In the genomic region with DNA sequence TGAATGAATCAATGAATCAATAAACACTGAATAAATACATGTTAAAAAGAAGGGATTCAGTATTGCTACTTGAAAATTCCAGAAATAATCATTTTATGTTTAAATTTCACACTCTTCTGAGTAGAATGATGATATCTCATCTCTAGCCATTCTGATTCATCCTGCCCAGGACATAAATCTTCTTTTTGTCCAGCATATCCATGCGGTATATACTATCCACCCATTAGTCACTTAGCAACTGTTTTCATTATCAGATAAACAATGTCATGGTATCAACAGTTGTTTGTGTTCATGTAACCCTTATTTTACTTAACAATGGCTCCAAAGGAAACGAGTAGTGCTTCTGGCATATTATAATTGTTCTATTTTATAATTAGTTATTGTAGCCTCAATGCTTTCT, we compare ENCODE assay signal across 23 cellular contexts.
DNase-seq lines count a peak whose midpoint lies in the region; FAIRE-seq lines count a peak whose summit lies in the region.
"Had no signal": no experiment of that assay in that cellular context is flagged by ENCODE, and none has a peak within 500 bp of the region (broad histone marks: within the 10 kb centered on the region; RNA-seq: fewer than 3 reads in every experiment).

No MANE protein-coding gene starts in this region.

- no peak overlapping the region for H3K4me3 ChIP-seq in small intestine (ENCODE audit: low read depth in 1 of 2, low read length in 2 of 2)
- H3K4me3 ChIP-seq: GM23338, PC-9, SK-N-MC had no signal

- no peaks in the 10 kb centered on the region for H3K36me3 ChIP-seq in small intestine (ENCODE audit: control insufficient read depth in 2 of 2, insufficient read depth in 2 of 2, low read length in 2 of 2)
- H3K36me3 ChIP-seq: BE2C had no signal

- no peak for FAIRE-seq in HTR-8/SVneo (lab: Jason Lieb, UNC)
- no peak for FAIRE-seq in small intestine (lab: Jason Lieb, UNC)
- FAIRE-seq: G401.6 had no signal

- no peak overlapping the region for H3K27ac ChIP-seq in small intestine (ENCODE audit: low read depth in 1 of 2, low read length in 1 of 2)
- H3K27ac ChIP-seq: 22Rv1, HL-60, PC-9, SK-N-MC had no signal

- H3K9me3 ChIP-seq in small intestine (ENCODE audit: control insufficient read depth, low read depth) = no peaks in the 10 kb centered on the region
- H3K9me3 ChIP-seq: BE2C had no signal

- DNase-seq in DMS153 (lab: John Stamatoyannopoulos, UW) (peak; percentile 41), DMS153 treated with DMSO at 0.1 percent for 48 hours (lab: John Stamatoyannopoulos, UW; ENCODE audit: unreplicated experiment) (no peak), HTR-8/SVneo (ENCODE audit: insufficient read length, low spot score) (peak; percentile 21), RKO (ENCODE audit: low spot score) (peak; percentile 27), foreskin melanocyte (peak; percentile 37), small intestine (no peak)
- DNase-seq in effector CD8-positive, alpha-beta T cell (lab: John Stamatoyannopoulos, UW) = no peak
- DNase-seq in stimulated activated CD4-positive, alpha-beta T cell treated with anti-CD3 and anti-CD28 coated beads, Interleukin-4, amount 100 ng/mL, for 1 hour = no peak
- DNase-seq: BE2C; Calu3; CD4-positive, alpha-beta T cell; DMS79 treated with DMSO at 0.1 percent for 48 hours; MV-4-11; NCI-H446 treated with DMSO at 0.1 percent for 48 hours; NCI-H82; PC-9; Right ventricle myocardium superior; T-helper 1 cell had no signal

- 39 to 56% (median 54%) methylated on average over 2 of the region's 2 CpGs for WGBS in small intestine, 3 donors

- H3K27me3 ChIP-seq in small intestine (ENCODE audit: control insufficient read depth in 2 of 2, insufficient read depth in 2 of 2, low read length in 2 of 2) = no peaks in the 10 kb centered on the region
- H3K27me3 ChIP-seq: BE2C had no signal

- H3K4me1 ChIP-seq in small intestine (ENCODE audit: control insufficient read depth in 2 of 2, insufficient read depth in 1 of 2, low read depth in 1 of 2, low read length in 1 of 2) = no peaks in the 10 kb centered on the region
- H3K4me1 ChIP-seq: BE2C had no signal

Comparison
In these comparisons a context has a peak if more than half of its experiments do, and no peak if none do; other contexts are left out.
1. DNase-seq: peak in DMS153 (single experiment), HTR-8/SVneo (single experiment), RKO (single experiment) and foreskin melanocyte (single experiment); none in DMS153 treated with DMSO at 0.1 percent for 48 hours (single experiment), small intestine (single experiment), effector CD8-positive, alpha-beta T cell (single experiment) and stimulated activated CD4-positive, alpha-beta T cell treated with anti-CD3 and anti-CD28 coated beads, Interleukin-4, amount 100 ng/mL, for 1 hour (single experiment).